ENCODE assay signal across 3 cellular contexts in the genomic region with DNA sequence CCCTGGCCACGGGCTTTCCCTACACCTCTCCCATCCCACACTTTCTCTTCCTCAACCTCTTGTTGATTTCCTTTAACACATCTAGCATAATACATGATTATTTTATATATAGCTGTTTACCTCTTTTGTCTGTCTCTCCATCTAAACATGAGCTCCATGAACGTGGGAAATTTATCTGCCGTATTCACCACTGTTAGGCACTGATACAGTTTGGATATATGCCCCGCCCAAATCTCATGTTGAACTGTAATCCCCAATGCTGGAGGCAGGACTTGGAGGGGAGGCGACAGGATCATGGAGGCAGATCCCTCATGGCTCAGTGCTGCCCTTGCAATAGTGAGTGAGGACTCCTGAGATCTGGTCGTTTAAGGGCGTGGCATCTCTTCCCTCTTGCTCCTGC.
TF ChIP-seq lines count a peak whose summit lies in the region.

No MANE protein-coding gene starts in this region.

TF ChIP-seq in HEK293, 187 proteins besides CTCF, POLR2A, EP300 and RAD21:
- TF ChIP-seq ZNF280D (tag by site-specific recombination; IDR thresholded peaks at IDR 0.05), result no peak
- peak; percentile 27 for TF ChIP-seq SETDB1 (IDR thresholded peaks at IDR 0.05; ENCODE audit: insufficient read length, low read length)
TF ChIP-seq in HEK293: peak in this region for 1.

TF ChIP-seq in IMR-90, 13 proteins besides CTCF, POLR2A, EP300 and RAD21:
- TF ChIP-seq BHLHE40 (IDR thresholded peaks at IDR 0.05; ENCODE audit: low read depth, low read length) (no peak), RCOR1 (IDR thresholded peaks at IDR 0.05; ENCODE audit: insufficient replicate concordance, low read length) (no peak), RFX5 (IDR thresholded peaks at IDR 0.05; ENCODE audit: low read depth, low read length) (no peak), MAFK (IDR thresholded peaks at IDR 0.05; ENCODE audit: low read depth, low read length) (no peak), MAZ (IDR thresholded peaks at IDR 0.05; ENCODE audit: borderline replicate concordance, low read depth, low read length) (no peak), ELK1 (IDR thresholded peaks at IDR 0.05; ENCODE audit: borderline replicate concordance, low read depth, low read length) (no peak), FOS (IDR thresholded peaks at IDR 0.05; ENCODE audit: low read depth, low read length) (no peak), NFE2L2 (IDR thresholded peaks at IDR 0.05; ENCODE audit: low read depth, low read length) (no peak), MXI1 (IDR thresholded peaks at IDR 0.05; ENCODE audit: borderline replicate concordance, low read depth, low read length) (no peak)
- TF ChIP-seq, protein P1, sequence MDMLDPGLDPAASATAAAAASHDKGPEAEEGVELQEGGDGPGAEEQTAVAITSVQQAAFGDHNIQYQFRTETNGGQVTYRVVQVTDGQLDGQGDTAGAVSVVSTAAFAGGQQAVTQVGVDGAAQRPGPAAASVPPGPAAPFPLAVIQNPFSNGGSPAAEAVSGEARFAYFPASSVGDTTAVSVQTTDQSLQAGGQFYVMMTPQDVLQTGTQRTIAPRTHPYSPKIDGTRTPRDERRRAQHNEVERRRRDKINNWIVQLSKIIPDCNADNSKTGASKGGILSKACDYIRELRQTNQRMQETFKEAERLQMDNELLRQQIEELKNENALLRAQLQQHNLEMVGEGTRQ (IDR thresholded peaks at IDR 0.05; ENCODE audit: low read depth, low read length), result no peak

TF ChIP-seq in K562, 482 proteins besides CTCF, POLR2A, EP300 and RAD21:
- TF ChIP-seq ZNF589 (CRISPR knock-in tag; IDR thresholded peaks at IDR 0.05; ENCODE audit: low read depth) (no peak), TSHZ1 (CRISPR knock-in tag; IDR thresholded peaks at IDR 0.05) (no peak), TRIM24 (IDR thresholded peaks at IDR 0.05) (peak in 1 of 2 experiments; percentile 42; a peak in 1 of 4 replicates), KLF10 (CRISPR knock-in tag; IDR thresholded peaks at IDR 0.05) (no peak), NCOA2 (IDR thresholded peaks at IDR 0.05; ENCODE audit: partially characterized antibody in 2 of 2) (no peak), RBBP5 (IDR thresholded peaks at IDR 0.05; ENCODE audit: borderline replicate concordance, insufficient read depth, low read length, poor library complexity, severe bottlenecking) (no peak), RNF219 (CRISPR knock-in tag; IDR thresholded peaks at IDR 0.05) (no peak), PRMT5 (CRISPR knock-in tag; IDR thresholded peaks at IDR 0.05) (no peak), CBX3 (IDR thresholded peaks at IDR 0.05; ENCODE audit: borderline replicate concordance in 1 of 2, low read length in 2 of 2) (peak in 1 of 2 experiments; percentile 67; a peak in 1 of 3 replicates), SFPQ (IDR thresholded peaks at IDR 0.05; ENCODE audit: low read depth, low read length) (no peak), FOXJ3 (CRISPR knock-in tag; IDR thresholded peaks at IDR 0.05) (no peak), WHSC1 (IDR thresholded peaks at IDR 0.05; ENCODE audit: low read length) (no peak), ZBTB43 (CRISPR knock-in tag; IDR thresholded peaks at IDR 0.05) (no peak), CTBP1 (IDR thresholded peaks at IDR 0.05; ENCODE audit: borderline replicate concordance) (no peak), ZNF696 (CRISPR knock-in tag; conservative IDR thresholded peaks at IDR 0.05) (no peak), ATF4 (CRISPR knock-in tag; IDR thresholded peaks at IDR 0.05) (no peak), AFF4 (CRISPR knock-in tag; IDR thresholded peaks at IDR 0.05) (no peak), TRIM28 (IDR thresholded peaks at IDR 0.05) (0 out of 2 replicates have a peak, but pooled peaks have one; percentile 64)
- TF ChIP-seq, protein P2, sequence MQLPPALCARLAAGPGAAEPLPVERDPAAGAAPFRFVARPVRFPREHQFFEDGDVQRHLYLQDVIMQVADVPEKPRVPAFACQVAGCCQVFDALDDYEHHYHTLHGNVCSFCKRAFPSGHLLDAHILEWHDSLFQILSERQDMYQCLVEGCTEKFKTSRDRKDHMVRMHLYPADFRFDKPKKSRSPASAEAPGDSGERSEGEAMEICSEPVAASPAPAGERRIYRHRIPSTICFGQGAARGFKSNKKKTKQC (CRISPR knock-in tag; IDR thresholded peaks at IDR 0.05), result no peak
